19 cellular contexts compared by ENCODE assay signal in genomic region chr5:1796371-1797108, GRCh38. TPM values are rescaled to one million over a fixed set of nuclear protein-coding genes. Genes with fewer than 3 reads are reported as not detected.
DNase-seq lines count a peak whose midpoint lies in the region; ATAC-seq and TF ChIP-seq lines count a peak whose summit lies in the region.
"Had no signal": no experiment of that assay in that cellular context is flagged by ENCODE, and none has a peak within 500 bp of the region (broad histone marks: within the 10 kb centered on the region; RNA-seq: fewer than 3 reads in every experiment).

No MANE protein-coding gene starts in this region.

- DNase-seq in activated CD4-positive, alpha-beta T cell treated with anti-CD3 and anti-CD28 coated beads, Interleukin-2, amount 10 ng/mL, durations not matched to agents 24 days and 14 days: no peak
- DNase-seq in activated CD4-positive, alpha-beta T cell treated with anti-CD3 and anti-CD28 coated beads, Interleukin-2, amount 50 U/mL, for 48 hours: no peak
- DNase-seq in T-helper 17 cell (no peak), natural killer cell (no peak)
- no peak for DNase-seq in stimulated activated CD4-positive, alpha-beta T cell treated with anti-CD3 and anti-CD28 coated beads, Interleukin-2, amount 100 ng/mL, for 24 hours
- DNase-seq: NCI-H1436; NCI-H510A treated with DMSO at 0.1 percent for 48 hours; stimulated activated CD4-positive, alpha-beta T cell treated with anti-CD3 and anti-CD28 coated beads, Interleukin-4, amount 100 ng/mL, for 1 hour; stomach had no signal

- peak overlapping the region; percentile 18 for H3K4me3 Mint-ChIP-seq in activated CD4-positive, alpha-beta T cell treated with anti-CD3 and anti-CD28 coated beads, Interleukin-2, amount 10 ng/mL, durations not matched to agents 24 days and 14 days
- peak overlapping the region; percentile 50 for H3K4me3 Mint-ChIP-seq in T-helper 17 cell
- peak overlapping the region; percentile 17 for H3K4me3 Mint-ChIP-seq in natural killer cell
- H3K4me3 Mint-ChIP-seq: mesothelial cell of epicardium, neural progenitor cell, type B pancreatic cell had no signal

- no peaks in the 10 kb centered on the region for H3K27me3 ChIP-seq in BLaER1
- H3K27me3 ChIP-seq: neural progenitor cell, stomach had no signal

- H3K36me3 Mint-ChIP-seq in activated CD4-positive, alpha-beta T cell treated with anti-CD3 and anti-CD28 coated beads, Interleukin-2, amount 10 ng/mL, durations not matched to agents 24 days and 14 days (ENCODE audit: low read depth): peaks cover 41% of the 10 kb centered on the region
- H3K36me3 Mint-ChIP-seq in T-helper 17 cell (ENCODE audit: low read depth) (peaks cover 2% of the 10 kb centered on the region), natural killer cell (no peaks in the 10 kb centered on the region)
- H3K36me3 Mint-ChIP-seq: type B pancreatic cell had no signal

- peak overlapping the region; percentile 34; the same call in 1 of the 2 replicates for H3K4me2 ChIP-seq in BLaER1
- H3K4me2 ChIP-seq: neural progenitor cell, smooth muscle cell had no signal

- ATAC-seq in T-helper 17 cell (no peak), natural killer cell (no peak), HG02798 (IDR thresholded peaks at IDR 0.05; ENCODE audit: poor library complexity, unreplicated experiment) (no peak), GM21723 (IDR thresholded peaks at IDR 0.05; ENCODE audit: unreplicated experiment) (no peak)
- ATAC-seq: Right ventricle myocardium inferior had no signal

- H3K9me3 ChIP-seq in BLaER1: no peaks in the 10 kb centered on the region
- no peaks in the 10 kb centered on the region for H3K9me3 ChIP-seq in T-helper 17 cell (ENCODE audit: control insufficient read depth, low read length, poor library complexity, severe bottlenecking)
- H3K9me3 ChIP-seq: stomach had no signal

- H3K4me1 Mint-ChIP-seq in activated CD4-positive, alpha-beta T cell treated with anti-CD3 and anti-CD28 coated beads, Interleukin-2, amount 10 ng/mL, durations not matched to agents 24 days and 14 days: peaks cover 55% of the 10 kb centered on the region
- peaks cover 53% of the 10 kb centered on the region for H3K4me1 Mint-ChIP-seq in T-helper 17 cell
- H3K4me1 Mint-ChIP-seq in natural killer cell: peaks cover 39 to 55% of the 10 kb centered on the region in 2 donors

- no peak overlapping the region for H3K27ac ChIP-seq in BLaER1
- H3K27ac ChIP-seq: 22Rv1, coronary artery, neural progenitor cell, stomach had no signal

- no peak overlapping the region for H3K4me3 ChIP-seq in BLaER1
- H3K4me3 ChIP-seq: coronary artery, neural progenitor cell, smooth muscle cell had no signal

- no peak for TF ChIP-seq CTCF in natural killer cell (IDR thresholded peaks at IDR 0.05)

- H3K4me1 ChIP-seq in BLaER1: peaks cover 75% of the 10 kb centered on the region

- H3K36me3 ChIP-seq in BLaER1: peaks cover 31% of the 10 kb centered on the region
- H3K36me3 ChIP-seq: neural progenitor cell had no signal

- no peaks in the 10 kb centered on the region for H3K27me3 Mint-ChIP-seq in activated CD4-positive, alpha-beta T cell treated with anti-CD3 and anti-CD28 coated beads, Interleukin-2, amount 10 ng/mL, durations not matched to agents 24 days and 14 days
- H3K27me3 Mint-ChIP-seq in T-helper 17 cell (no peaks in the 10 kb centered on the region), natural killer cell (ENCODE audit: low read depth in 2 of 2) (no peaks in the 10 kb centered on the region)
- H3K27me3 Mint-ChIP-seq: type B pancreatic cell had no signal

- peaks cover 35% of the 10 kb centered on the region for H4K20me1 ChIP-seq in BLaER1

- intact Hi-C loops in activated CD4-positive, alpha-beta T cell treated with anti-CD3 and anti-CD28 coated beads, Interleukin-2, amount 10 ng/mL, durations not matched to agents 24 days and 14 days (cut with micrococcal nuclease): loop anchor here (10.0 kb wide), 2 partner anchors 272 to 482 kb away; partner anchors contain the start of gene LPCAT1
- intact Hi-C loops in natural killer cell (cut with micrococcal nuclease): no loop called here

- H3K9ac ChIP-seq in BLaER1: 0 out of 2 replicates have a peak overlapping the region, but pooled peaks have one; percentile 24
- H3K9ac ChIP-seq: neural progenitor cell had no signal

- no peaks in the 10 kb centered on the region for H3K9me3 Mint-ChIP-seq in activated CD4-positive, alpha-beta T cell treated with anti-CD3 and anti-CD28 coated beads, Interleukin-2, amount 10 ng/mL, durations not matched to agents 24 days and 14 days
- H3K9me3 Mint-ChIP-seq in natural killer cell: no peaks in the 10 kb centered on the region
- H3K9me3 Mint-ChIP-seq: mesothelial cell of epicardium, neural progenitor cell, type B pancreatic cell had no signal

- peak overlapping the region; percentile 66 for H3K27ac Mint-ChIP-seq in activated CD4-positive, alpha-beta T cell treated with anti-CD3 and anti-CD28 coated beads, Interleukin-2, amount 10 ng/mL, durations not matched to agents 24 days and 14 days
- H3K27ac Mint-ChIP-seq in T-helper 17 cell: no peak overlapping the region
- no peak overlapping the region for H3K27ac Mint-ChIP-seq in natural killer cell
- H3K27ac Mint-ChIP-seq: mesothelial cell of epicardium, neural progenitor cell, type B pancreatic cell had no signal

RNA-seq across cellular contexts. Expression of gene MRPL36, which starts 3.1 kb away (rescaled TPM):
- 107 and 108 TPM in 2 replicates for total RNA-seq in activated CD4-positive, alpha-beta T cell treated with anti-CD3 and anti-CD28 coated beads, Interleukin-2, amount 10 ng/mL, durations not matched to agents 24 days and 14 days
- total RNA-seq in T-helper 17 cell (10 to 100 TPM; 12.3 to 17.7 TPM), natural killer cell (10 to 100 TPM; 14.1 to 21.2 (median 17.1) TPM)

RNA-seq across cellular contexts. Expression of gene NDUFS6, which starts 4.7 kb away (rescaled TPM):
- total RNA-seq in activated CD4-positive, alpha-beta T cell treated with anti-CD3 and anti-CD28 coated beads, Interleukin-2, amount 10 ng/mL, durations not matched to agents 24 days and 14 days: 37.8 and 40.3 TPM in 2 replicates
- total RNA-seq in T-helper 17 cell (10 to 100 TPM; 15.2 to 24.7 TPM), natural killer cell (10 to 100 TPM; 19.2 to 25.9 (median 22.5) TPM)
